8 cellular contexts compared by ENCODE assay signal in the genomic region with DNA sequence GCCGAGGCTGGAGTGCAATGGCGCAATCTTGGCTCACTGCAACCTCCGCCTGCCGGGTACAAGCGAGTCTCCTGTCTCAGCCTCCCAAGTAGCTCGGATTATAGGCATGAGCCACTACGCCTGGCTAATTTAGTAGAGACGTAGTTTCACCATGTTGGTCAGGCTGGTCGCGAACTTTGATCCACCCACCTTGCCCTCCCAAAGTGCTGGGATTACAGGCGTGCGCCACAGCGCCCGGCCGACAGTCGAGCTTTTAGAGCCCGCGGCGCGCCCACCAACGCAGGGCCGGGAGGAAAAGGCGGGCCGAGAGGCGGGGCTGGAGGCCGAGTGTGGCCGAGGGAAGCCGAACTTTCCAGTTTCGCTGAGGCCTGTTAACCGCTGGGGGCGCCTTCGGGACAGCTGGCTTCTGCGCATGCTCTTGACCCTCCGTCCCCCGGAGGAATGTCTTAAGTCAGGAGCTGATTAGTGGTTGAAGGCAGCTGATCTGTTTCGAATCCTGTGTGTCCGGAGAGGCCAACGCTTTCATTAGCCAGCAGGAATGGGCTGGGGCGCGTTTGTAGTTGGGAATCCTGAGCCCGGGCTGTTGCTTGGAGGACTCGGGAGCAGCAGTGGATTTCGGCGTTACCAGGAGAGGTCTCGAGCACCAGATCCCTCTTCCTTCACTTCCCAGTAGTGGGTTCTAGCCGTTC. TPM values are rescaled to one million over a fixed set of nuclear protein-coding genes. Genes with fewer than 3 reads are reported as not detected.
DNase-seq lines count a peak whose midpoint lies in the region; ATAC-seq and TF ChIP-seq lines count a peak whose summit lies in the region.

No MANE protein-coding gene starts in this region.

- H3K9me3 Mint-ChIP-seq in WTC11, result no peaks in the 10 kb centered on the region
- H3K9me3 Mint-ChIP-seq in immature natural killer cell, result no peaks in the 10 kb centered on the region

- H3K27ac Mint-ChIP-seq in WTC11 (peak overlapping the region; percentile 96), immature natural killer cell (peak overlapping the region; percentile 64 to 94 (median 84))

- H3K4me1 Mint-ChIP-seq in WTC11 (peaks cover 16% of the 10 kb centered on the region), immature natural killer cell (peaks cover 22 to 28% of the 10 kb centered on the region in 2 donors)

- H3K27ac ChIP-seq in caudate nucleus (ENCODE audit: low read depth, low read length) (peak overlapping the region; percentile 97), smooth muscle cell (ENCODE audit: low read depth) (peak overlapping the region; percentile 81)

- peak; percentile 69 for TF ChIP-seq CTCF in WTC11 (IDR thresholded peaks at IDR 0.05)
- peak; percentile 68 for TF ChIP-seq CTCF in smooth muscle cell (IDR thresholded peaks at IDR 0.05; ENCODE audit: borderline replicate concordance, insufficient read depth, poor library complexity, severe bottlenecking)

- H3K4me3 Mint-ChIP-seq in WTC11, result peak overlapping the region; percentile 75
- peak overlapping the region; percentile 90 to 95 (median 91) for H3K4me3 Mint-ChIP-seq in immature natural killer cell

- H3K9ac ChIP-seq in smooth muscle cell (ENCODE audit: low read depth), result peak overlapping the region; percentile 82

- no peaks in the 10 kb centered on the region for H3K27me3 Mint-ChIP-seq in WTC11 (ENCODE audit: low read depth)
- peaks cover 5 to 12% (median 6%) of the 10 kb centered on the region in 3 donors for H3K27me3 Mint-ChIP-seq in immature natural killer cell (ENCODE audit: low read depth in 3 of 3)

- H3K9me3 ChIP-seq in smooth muscle cell (replicated peaks; ENCODE audit: low read depth), result no peaks in the 10 kb centered on the region

- H3K36me3 Mint-ChIP-seq in WTC11, result no peaks in the 10 kb centered on the region; the same call in 1 of the 2 replicates
- peaks cover 0 to under 1% (median under 1%) of the 10 kb centered on the region in 3 donors for H3K36me3 Mint-ChIP-seq in immature natural killer cell

- DNase-seq in AG08396 (ENCODE audit: low spot score), result peak; percentile 98
- DNase-seq in NCI-H2227 treated with DMSO at 0.1 percent for 48 hours (lab: John Stamatoyannopoulos, UW), result peak; percentile 86
- peak; percentile 98 for DNase-seq in WTC11 (ENCODE audit: low spot score)
- peak; percentile 21 to 97 (median 90) for DNase-seq in caudate nucleus (lab: John Stamatoyannopoulos, UW)
- peak; percentile 90 to 91 (median 90) for DNase-seq in immature natural killer cell
- DNase-seq in smooth muscle cell (lab: John Stamatoyannopoulos, UW; ENCODE audit: unreplicated experiment), result peak; percentile 83

- peaks cover 5% of the 10 kb centered on the region for H3K4me1 ChIP-seq in smooth muscle cell (ENCODE audit: low read depth)

- CTCF ChIA-PET in WTC11 (lab: Charles Lee), result interaction anchor here (0.5 to 2.1 kb wide), 52 partner anchors 9 to 1044 kb away, joined by 3 to 44 read pairs (median 3); partner anchors contain the start of genes GLCE, KIF23 and RPLP1

- peaks cover 20% of the 10 kb centered on the region for H3F3A ChIP-seq in smooth muscle cell (ENCODE audit: low read depth)

- peak overlapping the region; percentile 54 for H3K4me3 ChIP-seq in smooth muscle cell

- no peaks in the 10 kb centered on the region for H3K36me3 ChIP-seq in smooth muscle cell (ENCODE audit: low read depth)

- no peaks in the 10 kb centered on the region for H3K79me2 ChIP-seq in smooth muscle cell (ENCODE audit: low read depth)

- POLR2A ChIA-PET in WTC11 (lab: Charles Lee), result interaction anchor here (0.6 to 2.1 kb wide), 5 partner anchors 9 to 429 kb away, joined by 3 to 27 read pairs (median 7); partner anchors contain the start of genes KIF23 and RPLP1

- no peaks in the 10 kb centered on the region for H3K27me3 ChIP-seq in smooth muscle cell (ENCODE audit: low read depth)

- H4K20me1 ChIP-seq in smooth muscle cell (ENCODE audit: low read depth), result no peaks in the 10 kb centered on the region

- peak overlapping the region; percentile 71 for H2AFZ ChIP-seq in smooth muscle cell (ENCODE audit: low read depth)

- H3K4me2 ChIP-seq in smooth muscle cell, result peak overlapping the region; percentile 90

- WGBS in smooth muscle cell (ENCODE audit: low lambda C conversion rate), result 11% methylated on average over 46 of the region's 46 CpGs

- peak; percentile 92 for ATAC-seq in GM18907 (IDR thresholded peaks at IDR 0.05; ENCODE audit: unreplicated experiment)
- ATAC-seq in HG03159 (IDR thresholded peaks at IDR 0.05; ENCODE audit: unreplicated experiment), result peak; percentile 84
- ATAC-seq in WTC11, result peak; percentile 90

TF ChIP-seq in WTC11, 78 proteins besides CTCF, POLR2A, EP300 and RAD21 (continues in another document):
- TF ChIP-seq MXD4 (CRISPR knock-in tag; IDR thresholded peaks at IDR 0.05; ENCODE audit: borderline replicate concordance) (no peak), JUN (CRISPR knock-in tag; IDR thresholded peaks at IDR 0.05) (no peak), NR1H2 (CRISPR knock-in tag; IDR thresholded peaks at IDR 0.05) (no peak), ZNF281 (CRISPR knock-in tag; IDR thresholded peaks at IDR 0.05) (no peak), GTF2I (CRISPR knock-in tag; conservative IDR thresholded peaks at IDR 0.05) (peak; percentile 82; the same call in 1 of the 2 replicates), ETV6 (CRISPR knock-in tag; IDR thresholded peaks at IDR 0.05) (no peak; the same call in 1 of the 2 replicates), CBFB (CRISPR knock-in tag; IDR thresholded peaks at IDR 0.05; ENCODE audit: low read depth) (no peak), ZNF121 (CRISPR knock-in tag; IDR thresholded peaks at IDR 0.05) (no peak), TEAD4 (CRISPR knock-in tag; IDR thresholded peaks at IDR 0.05) (no peak), SP1 (CRISPR knock-in tag; conservative IDR thresholded peaks at IDR 0.05) (peak; percentile 61; the same call in 1 of the 2 replicates), GABPB1 (CRISPR knock-in tag; IDR thresholded peaks at IDR 0.05) (peak; percentile 49; the same call in 1 of the 2 replicates), MAX (CRISPR knock-in tag; IDR thresholded peaks at IDR 0.05) (peak; percentile 42; the same call in 1 of the 2 replicates)
- TF ChIP-seq, protein P1, sequence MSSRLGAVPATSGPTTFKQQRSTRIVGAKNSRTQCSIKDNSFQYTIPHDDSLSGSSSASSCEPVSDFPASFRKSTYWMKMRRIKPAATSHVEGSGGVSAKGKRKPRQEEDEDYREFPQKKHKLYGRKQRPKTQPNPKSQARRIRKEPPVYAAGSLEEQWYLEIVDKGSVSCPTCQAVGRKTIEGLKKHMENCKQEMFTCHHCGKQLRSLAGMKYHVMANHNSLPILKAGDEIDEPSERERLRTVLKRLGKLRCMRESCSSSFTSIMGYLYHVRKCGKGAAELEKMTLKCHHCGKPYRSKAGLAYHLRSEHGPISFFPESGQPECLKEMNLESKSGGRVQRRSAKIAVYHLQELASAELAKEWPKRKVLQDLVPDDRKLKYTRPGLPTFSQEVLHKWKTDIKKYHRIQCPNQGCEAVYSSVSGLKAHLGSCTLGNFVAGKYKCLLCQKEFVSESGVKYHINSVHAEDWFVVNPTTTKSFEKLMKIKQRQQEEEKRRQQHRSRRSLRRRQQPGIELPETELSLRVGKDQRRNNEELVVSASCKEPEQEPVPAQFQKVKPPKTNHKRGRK (CRISPR knock-in tag; IDR thresholded peaks at IDR 0.05; ENCODE audit: borderline replicate concordance), result no peak
- TF ChIP-seq, protein P2, sequence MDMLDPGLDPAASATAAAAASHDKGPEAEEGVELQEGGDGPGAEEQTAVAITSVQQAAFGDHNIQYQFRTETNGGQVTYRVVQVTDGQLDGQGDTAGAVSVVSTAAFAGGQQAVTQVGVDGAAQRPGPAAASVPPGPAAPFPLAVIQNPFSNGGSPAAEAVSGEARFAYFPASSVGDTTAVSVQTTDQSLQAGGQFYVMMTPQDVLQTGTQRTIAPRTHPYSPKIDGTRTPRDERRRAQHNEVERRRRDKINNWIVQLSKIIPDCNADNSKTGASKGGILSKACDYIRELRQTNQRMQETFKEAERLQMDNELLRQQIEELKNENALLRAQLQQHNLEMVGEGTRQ (CRISPR knock-in tag; IDR thresholded peaks at IDR 0.05), result peak; percentile 74
- TF ChIP-seq, protein P3, sequence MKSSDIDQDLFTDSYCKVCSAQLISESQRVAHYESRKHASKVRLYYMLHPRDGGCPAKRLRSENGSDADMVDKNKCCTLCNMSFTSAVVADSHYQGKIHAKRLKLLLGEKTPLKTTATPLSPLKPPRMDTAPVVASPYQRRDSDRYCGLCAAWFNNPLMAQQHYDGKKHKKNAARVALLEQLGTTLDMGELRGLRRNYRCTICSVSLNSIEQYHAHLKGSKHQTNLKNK (CRISPR knock-in tag; IDR thresholded peaks at IDR 0.05), result no peak

RNA-seq across cellular contexts. Expression of gene RPLP1, which starts 10.0 kb away (rescaled TPM):
- total RNA-seq in WTC11 (2021), result 2,441 to 2,639 TPM (median 2,597 TPM) in 3 replicates
- 1,000 to 10,000 TPM in 2 of 3 donors, 100 to 1,000 TPM in 1; 537 to 1,740 (median 1,337) TPM for polyA plus RNA-seq in immature natural killer cell
- 321 and 375 TPM in 2 replicates for total RNA-seq in smooth muscle cell
- 1,155 and 1,251 TPM in 2 replicates for polyA plus RNA-seq in smooth muscle cell

RNA-seq across cellular contexts. Expression of gene KIF23, which starts 48.5 kb away (rescaled TPM):
- total RNA-seq in WTC11 (2021) (59.6 to 87.8 TPM (median 62.0 TPM) in 3 replicates), smooth muscle cell (37.4 and 44.1 TPM in 2 replicates)
- polyA plus RNA-seq in immature natural killer cell (under 1 TPM in 2 of 3 donors, not detected in 1; 0.36 to 0.81 TPM), smooth muscle cell (14.3 and 15.0 TPM in 2 replicates)

Comparison
In these comparisons a context has a peak if more than half of its experiments do, and no peak if none do; other contexts are left out.
1. Peak in every context shown above with its lines: DNase-seq, ATAC-seq, H3K4me3 ChIP-seq and H3K27ac ChIP-seq.